ENCODE assay signal across 8 cellular contexts in the genomic region with DNA sequence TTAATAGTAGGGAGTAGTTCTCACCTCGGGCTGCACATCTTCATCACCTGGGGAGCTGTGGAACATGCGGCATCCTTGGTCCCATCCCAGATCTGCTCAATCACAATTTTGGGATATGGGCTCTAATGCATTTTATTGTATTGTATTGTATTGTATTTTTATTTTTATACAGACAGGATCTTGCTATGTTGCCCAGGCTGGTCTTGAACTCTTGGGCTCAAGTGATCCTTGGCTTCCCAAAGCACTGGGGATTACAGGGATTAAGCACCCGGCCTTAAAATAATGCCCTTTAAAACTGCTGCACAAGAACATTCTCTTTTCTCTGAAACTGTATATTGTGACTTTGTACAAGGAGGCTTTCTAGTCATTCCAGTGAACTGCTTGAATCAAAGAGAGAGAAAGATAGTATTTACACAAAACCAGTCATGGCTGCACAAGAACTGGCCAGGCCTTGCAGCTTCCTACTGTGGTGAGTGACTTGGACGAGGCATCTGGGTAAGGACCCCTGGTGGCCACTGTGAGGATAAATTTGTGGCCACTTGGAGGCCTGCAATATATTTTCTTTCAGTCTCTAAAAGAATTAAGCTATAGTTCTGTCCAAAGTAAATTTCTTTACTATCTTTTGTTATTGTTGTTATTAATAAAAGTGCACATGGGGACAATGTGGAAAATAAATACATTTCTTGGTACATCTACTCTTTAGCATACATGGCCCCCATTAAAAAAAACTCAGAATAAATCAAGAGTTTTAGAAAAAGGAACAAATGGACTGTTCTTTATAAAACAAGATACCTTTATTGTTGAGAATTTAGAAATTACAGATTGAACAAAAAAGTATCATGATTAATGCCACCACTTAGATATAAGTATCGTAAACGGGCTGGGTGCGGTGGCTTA. TPM values are rescaled to one million over a fixed set of nuclear protein-coding genes. Genes with fewer than 3 reads are reported as not detected.
DNase-seq lines count a peak whose midpoint lies in the region; ATAC-seq and TF ChIP-seq lines count a peak whose summit lies in the region.

No MANE protein-coding gene starts in this region.

- no peaks in the 10 kb centered on the region for H3K79me1 ChIP-seq in neuronal stem cell (ENCODE audit: low read depth, low read length)

- BruUV-seq in Panc1 (replicated peaks; lab: Mats Ljungman, UMichigan) = no TSS peak

- peak; percentile 68 for ATAC-seq in GM18909 (IDR thresholded peaks at IDR 0.05; ENCODE audit: poor library complexity, unreplicated experiment)
- ATAC-seq in Panc1 = peak; percentile 80

- intact Hi-C loops in Panc1 (cut with micrococcal nuclease; ENCODE audit: unreplicated experiment) (loop anchor here (2.0 to 5.0 kb wide), 3 partner anchors 48 to 148 kb away; a partner anchor contains a TSS), testis (cut with DNase I; ENCODE audit: low total_unique reads) (no loop called here)

- peaks cover 49% of the 10 kb centered on the region for H3K4me1 ChIP-seq in Panc1 (ENCODE audit: control insufficient read depth, insufficient read depth, low read length)
- H3K4me1 ChIP-seq in neuronal stem cell (ENCODE audit: control insufficient read depth in 2 of 2, insufficient read depth in 1 of 2, low read depth in 1 of 2, low read length in 2 of 2) = no peaks in the 10 kb centered on the region
- H3K4me1 ChIP-seq in testis = no peaks in the 10 kb centered on the region

- DNase-seq in AG09309 (ENCODE audit: low read depth) = peak; percentile 59
- DNase-seq in HuH-7.5 (ENCODE audit: low spot score) = peak; percentile 68
- no peak for DNase-seq in Panc1 (ENCODE audit: low read depth, low spot score)
- peak; percentile 55 to 69 for DNase-seq in activated T-cell treated with anti-CD3 and anti-CD28 coated beads, Interleukin-2, amount 50 U/mL, for 48 hours
- DNase-seq in fibroblast of peridontal ligament (ENCODE audit: extremely low read depth) = peak; percentile 87
- peak; percentile 45 for DNase-seq in neuronal stem cell (ENCODE audit: low spot score)
- DNase-seq in testis = peak; percentile 79

- H3K36me3 ChIP-seq in Panc1 (ENCODE audit: control insufficient read depth, insufficient read depth, low read length) = no peaks in the 10 kb centered on the region; the same call in 1 of the 2 replicates
- H3K36me3 ChIP-seq in neuronal stem cell (replicated peaks in 1 of 2; ENCODE audit: control insufficient read depth in 2 of 2, insufficient read depth in 2 of 2, low read length in 2 of 2) = peaks cover 2 to 14% of the 10 kb centered on the region in 2 donors
- H3K36me3 ChIP-seq in testis (ENCODE audit: low read depth, missing control alignments) = no peaks in the 10 kb centered on the region

- H3K9ac ChIP-seq in neuronal stem cell (ENCODE audit: low read depth, low read length, poor library complexity) = no peak overlapping the region

- no peak overlapping the region for H2BK15ac ChIP-seq in neuronal stem cell (ENCODE audit: low read length)

- H3K27me3 ChIP-seq in Panc1 (ENCODE audit: control insufficient read depth, insufficient read depth, low read length) = no peaks in the 10 kb centered on the region
- H3K27me3 ChIP-seq in neuronal stem cell (ENCODE audit: control insufficient read depth in 3 of 3, insufficient read depth in 3 of 3, low read depth in 1 of 3, low read length in 3 of 3) = no peaks in the 10 kb centered on the region
- no peaks in the 10 kb centered on the region for H3K27me3 ChIP-seq in testis

- H3K23ac ChIP-seq in neuronal stem cell (ENCODE audit: low read depth, low read length, poor library complexity) = no peak overlapping the region

- no peak overlapping the region for H3K4me3 ChIP-seq in AG09309 (ENCODE audit: control insufficient read depth, low read depth, low read length)
- H3K4me3 ChIP-seq in Panc1 (ENCODE audit: low read depth in 2 of 2, low read length in 2 of 2) = no peak overlapping the region
- no peak overlapping the region for H3K4me3 ChIP-seq in neuronal stem cell (ENCODE audit: low read length in 2 of 2)
- H3K4me3 ChIP-seq in testis = no peak overlapping the region

- H3K14ac ChIP-seq in neuronal stem cell (ENCODE audit: low read length) = no peak overlapping the region

- WGBS in neuronal stem cell (ENCODE audit: extremely low coverage in 2 of 2, insufficient read length in 2 of 2, insufficient replicate concordance in 1 of 2), 2 donors = no CpG with 5 or more reads among the region's 7 CpGs
- 80 to 81% methylated on average over 7 of the region's 7 CpGs for WGBS in testis, 2 donors

- CTCF ChIA-PET in Panc1 (lab: Charles Lee) = interaction anchor here (0.5 to 0.7 kb wide), 5 partner anchors 12 to 987 kb away, joined by 3 to 9 read pairs (median 3); no protein-coding TSS in a partner anchor

- peak; percentile 75 for TF ChIP-seq CTCF in AG09309 (IDR thresholded peaks at IDR 0.05; ENCODE audit: control insufficient read depth, insufficient read depth, low read depth, low read length, missing control alignments)
- peak; percentile 89 for TF ChIP-seq CTCF in Panc1 (IDR thresholded peaks at IDR 0.05)
- peak; percentile 77 to 89 (median 81) for TF ChIP-seq CTCF in testis (IDR thresholded peaks at IDR 0.05)

- no peak for TF ChIP-seq POLR2A in testis (IDR thresholded peaks at IDR 0.05)

- H2BK5ac ChIP-seq in neuronal stem cell (ENCODE audit: low read length) = no peak overlapping the region

- H4K8ac ChIP-seq in neuronal stem cell (ENCODE audit: low read depth, low read length) = no peak overlapping the region

- no peak overlapping the region for H3K4ac ChIP-seq in neuronal stem cell (ENCODE audit: low read length)

- no peak overlapping the region for H2AK5ac ChIP-seq in neuronal stem cell (ENCODE audit: low read depth, low read length)

- H2BK12ac ChIP-seq in neuronal stem cell (ENCODE audit: low read length) = no peak overlapping the region

- H4K91ac ChIP-seq in neuronal stem cell (ENCODE audit: low read depth, low read length, poor library complexity) = no peak overlapping the region

- POLR2A ChIA-PET in Panc1 (lab: Charles Lee) = no interaction called here

- no peak overlapping the region for H3K4me2 ChIP-seq in neuronal stem cell (ENCODE audit: insufficient read depth, low read length, poor library complexity, severe bottlenecking)

- peak overlapping the region; percentile 83 for H3K27ac ChIP-seq in Panc1 (ENCODE audit: low read length)
- H3K27ac ChIP-seq in neuronal stem cell (replicated peaks; ENCODE audit: low read length) = no peak overlapping the region
- H3K27ac ChIP-seq in testis = no peak overlapping the region

- H3K9me3 ChIP-seq in Panc1 (ENCODE audit: control insufficient read depth, insufficient read depth, low read depth, low read length) (no peaks in the 10 kb centered on the region), neuronal stem cell (replicated peaks in 1 of 2; ENCODE audit: control insufficient read depth in 2 of 2, insufficient read depth in 1 of 2, low read depth in 1 of 2, low read length in 2 of 2) (peaks cover 0 to 1% of the 10 kb centered on the region in 2 donors), testis (no peaks in the 10 kb centered on the region)

- in situ Hi-C loops in Panc1 (cut with HindIII; ENCODE audit: low pct_unique_long_range_greater_than_20kb, low sequenced_read_pairs) = no loop called here

- no peak overlapping the region for H3K18ac ChIP-seq in neuronal stem cell (ENCODE audit: low read length)

- no peak overlapping the region for H2AFZ ChIP-seq in neuronal stem cell (ENCODE audit: low read length)

- H2BK120ac ChIP-seq in neuronal stem cell (ENCODE audit: low read depth, low read length) = no peak overlapping the region

RNA-seq across cellular contexts. Expression of a gene that starts 48.0 kb away (rescaled TPM):
- total RNA-seq in Panc1 (2021; ENCODE audit: unreplicated experiment) (72.0 TPM), testis (10 to 100 TPM; 20.1 to 22.4 TPM)
- polyA plus RNA-seq in Panc1 (2012; ENCODE audit: insufficient read length) = 56.0 TPM
- polyA plus RNA-seq in neuronal stem cell (2013, experiment 1 of 2) = 35.1 TPM
- 32.3 TPM for polyA plus RNA-seq in neuronal stem cell (2013, experiment 2 of 2)
- polyA plus RNA-seq in testis (ENCODE audit: insufficient read depth, low read depth, low replicate concordance) = 29.8 TPM
